ENCODE assay signal across 13 cellular contexts in genomic region chr6:11722805-11723631, GRCh38. TPM values are rescaled to one million over a fixed set of nuclear protein-coding genes. Genes with fewer than 3 reads are reported as not detected.
DNase-seq lines count a peak whose midpoint lies in the region; ATAC-seq, FAIRE-seq and TF ChIP-seq lines count a peak whose summit lies in the region.
"Had no signal": no experiment of that assay in that cellular context is flagged by ENCODE, and none has a peak within 500 bp of the region (broad histone marks: within the 10 kb centered on the region; RNA-seq: fewer than 3 reads in every experiment).

No MANE protein-coding gene starts in this region.

- no peak for TF ChIP-seq CTCF in GM23338 (conservative IDR thresholded peaks at IDR 0.05; ENCODE audit: low read depth in 2 of 2)

- no peaks in the 10 kb centered on the region for H3K36me3 ChIP-seq in GM23338 (ENCODE audit: insufficient read depth)

- H3K4me2 ChIP-seq in GM23338 = no peak overlapping the region

- POLR2A ChIA-PET in activated CD4-positive, alpha-beta memory T cell treated with anti-CD3 and anti-CD28 coated beads, Interleukin-2, amount 10 ng/mL, durations not matched to agents 7 days and 5 days (lab: Charles Lee) = interaction anchor here (1.0 to 3.7 kb wide), 5 partner anchors 8 to 287 kb away, joined by 3 to 30 read pairs (median 4); no protein-coding TSS in a partner anchor

- DNase-seq in activated naive CD4-positive, alpha-beta T cell treated with anti-CD3 and anti-CD28 coated beads, Interleukin-2, amount 10 ng/mL, durations not matched to agents 7 days and 5 days = no peak
- no peak for DNase-seq in activated naive CD4-positive, alpha-beta T cell treated with anti-CD3 and anti-CD28 coated beads, Interleukin-2, amount 50 U/mL, for 16 hours
- no peak for DNase-seq in GM23338 (ENCODE audit: low spot score)
- DNase-seq in activated CD4-positive, alpha-beta memory T cell treated with anti-CD3 and anti-CD28 coated beads, Interleukin-2, amount 10 ng/mL, durations not matched to agents 7 days and 5 days = no peak
- no peak for DNase-seq in stimulated activated naive CD8-positive, alpha-beta T cell treated with anti-CD3 and anti-CD28 coated beads, Interleukin-15, Interleukin-2, amounts not matched to agents 100 U/mL and 50 U/mL, for 24 hours
- no peak for DNase-seq in ureter (ENCODE audit: low spot score)
- no peak for DNase-seq in DMS79 (lab: John Stamatoyannopoulos, UW)
- DNase-seq in RCC 7860 (ENCODE audit: low spot score) = no peak
- DNase-seq: DMS153; left cardiac atrium; NCI-H1092; RPMI8226; stimulated activated CD4-positive, alpha-beta T cell treated with anti-CD3 and anti-CD28 coated beads, Interleukin-2, amount 100 ng/mL, for 48 hours had no signal

- CTCF ChIA-PET in activated naive CD4-positive, alpha-beta T cell treated with anti-CD3 and anti-CD28 coated beads, Interleukin-2, amount 10 ng/mL, durations not matched to agents 7 days and 5 days (lab: Charles Lee) = interaction anchor here (1.0 to 2.4 kb wide), 6 partner anchors 9 to 336 kb away, joined by 3 to 8 read pairs (median 3); no protein-coding TSS in a partner anchor
- CTCF ChIA-PET in activated CD4-positive, alpha-beta memory T cell treated with anti-CD3 and anti-CD28 coated beads, Interleukin-2, amount 10 ng/mL, durations not matched to agents 7 days and 5 days (lab: Charles Lee) = interaction anchor here (0.8 to 2.5 kb wide), 2 partner anchors 11 to 35 kb away, joined by 3 to 10 read pairs; no protein-coding TSS in a partner anchor

- peaks cover 57% of the 10 kb centered on the region for H3K4me1 Mint-ChIP-seq in activated naive CD4-positive, alpha-beta T cell treated with anti-CD3 and anti-CD28 coated beads, Interleukin-2, amount 10 ng/mL, durations not matched to agents 7 days and 5 days
- H3K4me1 Mint-ChIP-seq in GM23338 = no peaks in the 10 kb centered on the region; the same call in 2 of the 3 replicates
- peaks cover 27% of the 10 kb centered on the region for H3K4me1 Mint-ChIP-seq in activated CD4-positive, alpha-beta memory T cell treated with anti-CD3 and anti-CD28 coated beads, Interleukin-2, amount 10 ng/mL, durations not matched to agents 7 days and 5 days

- H3K36me3 Mint-ChIP-seq in activated naive CD4-positive, alpha-beta T cell treated with anti-CD3 and anti-CD28 coated beads, Interleukin-2, amount 10 ng/mL, durations not matched to agents 7 days and 5 days = peaks cover 44% of the 10 kb centered on the region
- no peaks in the 10 kb centered on the region for H3K36me3 Mint-ChIP-seq in GM23338 (ENCODE audit: low read depth)
- H3K36me3 Mint-ChIP-seq in activated CD4-positive, alpha-beta memory T cell treated with anti-CD3 and anti-CD28 coated beads, Interleukin-2, amount 10 ng/mL, durations not matched to agents 7 days and 5 days (ENCODE audit: low read depth) = no peaks in the 10 kb centered on the region

- H3K4me3 ChIP-seq in GM23338 = no peak overlapping the region

- no peaks in the 10 kb centered on the region for H4K20me1 ChIP-seq in GM23338 (replicated peaks; ENCODE audit: insufficient read depth)

- no peak overlapping the region for H3K27ac ChIP-seq in GM23338 (ENCODE audit: low read depth)

- H3K9me2 ChIP-seq in GM23338 (ENCODE audit: insufficient read depth) = peaks cover 6% of the 10 kb centered on the region; the same call in 1 of the 2 replicates

- H3K4me1 ChIP-seq in GM23338 (ENCODE audit: insufficient read depth) = no peaks in the 10 kb centered on the region

- H3K27me3 Mint-ChIP-seq in activated naive CD4-positive, alpha-beta T cell treated with anti-CD3 and anti-CD28 coated beads, Interleukin-2, amount 10 ng/mL, durations not matched to agents 7 days and 5 days = no peaks in the 10 kb centered on the region
- H3K27me3 Mint-ChIP-seq in GM23338 (ENCODE audit: insufficient read depth, low read depth, poor library complexity) = no peaks in the 10 kb centered on the region
- H3K27me3 Mint-ChIP-seq in activated CD4-positive, alpha-beta memory T cell treated with anti-CD3 and anti-CD28 coated beads, Interleukin-2, amount 10 ng/mL, durations not matched to agents 7 days and 5 days = no peaks in the 10 kb centered on the region

- H3K4me3 Mint-ChIP-seq in activated naive CD4-positive, alpha-beta T cell treated with anti-CD3 and anti-CD28 coated beads, Interleukin-2, amount 10 ng/mL, durations not matched to agents 7 days and 5 days = no peak overlapping the region
- H3K4me3 Mint-ChIP-seq in GM23338 = no peak overlapping the region
- peak overlapping the region; percentile 56 for H3K4me3 Mint-ChIP-seq in activated CD4-positive, alpha-beta memory T cell treated with anti-CD3 and anti-CD28 coated beads, Interleukin-2, amount 10 ng/mL, durations not matched to agents 7 days and 5 days

- H3K9me3 Mint-ChIP-seq in activated naive CD4-positive, alpha-beta T cell treated with anti-CD3 and anti-CD28 coated beads, Interleukin-2, amount 10 ng/mL, durations not matched to agents 7 days and 5 days = peaks cover 6% of the 10 kb centered on the region
- H3K9me3 Mint-ChIP-seq in GM23338 = peaks cover 4% of the 10 kb centered on the region; the same call in 2 of the 3 replicates
- peaks cover 3% of the 10 kb centered on the region for H3K9me3 Mint-ChIP-seq in activated CD4-positive, alpha-beta memory T cell treated with anti-CD3 and anti-CD28 coated beads, Interleukin-2, amount 10 ng/mL, durations not matched to agents 7 days and 5 days

- H3K27me3 ChIP-seq in GM23338 (ENCODE audit: insufficient read depth) = no peaks in the 10 kb centered on the region

- no peaks in the 10 kb centered on the region for H3F3A ChIP-seq in GM23338 (replicated peaks; ENCODE audit: low read depth)

- no peak for FAIRE-seq in RCC 7860 (lab: Jason Lieb, UNC)

- H3K27ac Mint-ChIP-seq in activated naive CD4-positive, alpha-beta T cell treated with anti-CD3 and anti-CD28 coated beads, Interleukin-2, amount 10 ng/mL, durations not matched to agents 7 days and 5 days = peak overlapping the region; percentile 74
- H3K27ac Mint-ChIP-seq in GM23338 = no peak overlapping the region
- H3K27ac Mint-ChIP-seq in activated CD4-positive, alpha-beta memory T cell treated with anti-CD3 and anti-CD28 coated beads, Interleukin-2, amount 10 ng/mL, durations not matched to agents 7 days and 5 days = peak overlapping the region; percentile 50

- H3K79me2 ChIP-seq in GM23338 (replicated peaks; ENCODE audit: insufficient read depth) = no peaks in the 10 kb centered on the region

- no peak for ATAC-seq in GM23338
- peak; percentile 79 for ATAC-seq in stimulated activated naive CD8-positive, alpha-beta T cell treated with anti-CD3 and anti-CD28 coated beads, Interleukin-15, Interleukin-2, amounts not matched to agents 100 U/mL and 50 U/mL, for 24 hours
- ATAC-seq: left cardiac atrium had no signal

- peak overlapping the region; percentile 23; the same call in 1 of the 2 replicates for H2AFZ ChIP-seq in GM23338

TF ChIP-seq in GM23338, 12 proteins besides CTCF, POLR2A, EP300 and RAD21 (continues in another document):
- TF ChIP-seq NANOG (IDR thresholded peaks at IDR 0.05; ENCODE audit: borderline replicate concordance) (no peak), EZH2 (IDR thresholded peaks at IDR 0.05; ENCODE audit: low read depth, unreplicated experiment) (no peak), ZNF331 (CRISPR knock-in tag; IDR thresholded peaks at IDR 0.05; ENCODE audit: low read depth) (no peak), POLR2AphosphoS5 (IDR thresholded peaks at IDR 0.05; ENCODE audit: low read depth) (no peak), JUNB (IDR thresholded peaks at IDR 0.05; ENCODE audit: unreplicated experiment) (no peak), STAT1 (IDR thresholded peaks at IDR 0.05; ENCODE audit: unreplicated experiment) (no peak), ZNF114 (CRISPR knock-in tag; IDR thresholded peaks at IDR 0.05) (no peak), EZH2phosphoT487 (IDR thresholded peaks at IDR 0.05; ENCODE audit: unreplicated experiment) (no peak), ETS1 (IDR thresholded peaks at IDR 0.05) (no peak)
- TF ChIP-seq, protein P1, sequence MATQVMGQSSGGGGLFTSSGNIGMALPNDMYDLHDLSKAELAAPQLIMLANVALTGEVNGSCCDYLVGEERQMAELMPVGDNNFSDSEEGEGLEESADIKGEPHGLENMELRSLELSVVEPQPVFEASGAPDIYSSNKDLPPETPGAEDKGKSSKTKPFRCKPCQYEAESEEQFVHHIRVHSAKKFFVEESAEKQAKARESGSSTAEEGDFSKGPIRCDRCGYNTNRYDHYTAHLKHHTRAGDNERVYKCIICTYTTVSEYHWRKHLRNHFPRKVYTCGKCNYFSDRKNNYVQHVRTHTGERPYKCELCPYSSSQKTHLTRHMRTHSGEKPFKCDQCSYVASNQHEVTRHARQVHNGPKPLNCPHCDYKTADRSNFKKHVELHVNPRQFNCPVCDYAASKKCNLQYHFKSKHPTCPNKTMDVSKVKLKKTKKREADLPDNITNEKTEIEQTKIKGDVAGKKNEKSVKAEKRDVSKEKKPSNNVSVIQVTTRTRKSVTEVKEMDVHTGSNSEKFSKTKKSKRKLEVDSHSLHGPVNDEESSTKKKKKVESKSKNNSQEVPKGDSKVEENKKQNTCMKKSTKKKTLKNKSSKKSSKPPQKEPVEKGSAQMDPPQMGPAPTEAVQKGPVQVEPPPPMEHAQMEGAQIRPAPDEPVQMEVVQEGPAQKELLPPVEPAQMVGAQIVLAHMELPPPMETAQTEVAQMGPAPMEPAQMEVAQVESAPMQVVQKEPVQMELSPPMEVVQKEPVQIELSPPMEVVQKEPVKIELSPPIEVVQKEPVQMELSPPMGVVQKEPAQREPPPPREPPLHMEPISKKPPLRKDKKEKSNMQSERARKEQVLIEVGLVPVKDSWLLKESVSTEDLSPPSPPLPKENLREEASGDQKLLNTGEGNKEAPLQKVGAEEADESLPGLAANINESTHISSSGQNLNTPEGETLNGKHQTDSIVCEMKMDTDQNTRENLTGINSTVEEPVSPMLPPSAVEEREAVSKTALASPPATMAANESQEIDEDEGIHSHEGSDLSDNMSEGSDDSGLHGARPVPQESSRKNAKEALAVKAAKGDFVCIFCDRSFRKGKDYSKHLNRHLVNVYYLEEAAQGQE (IDR thresholded peaks at IDR 0.05; ENCODE audit: unreplicated experiment) = no peak

RNA-seq across cellular contexts. Expression of gene ADTRP, which starts 55.6 kb away (rescaled TPM):
- not detected in 2 replicates for total RNA-seq in GM23338 (2014; rRNA removed; shearing (Covaris generic))
- not detected in 2 replicates for polyA plus RNA-seq in GM23338 (2016; fragmentation: Nextera tagmentation; extraction: Ambion mirVana)
- 1 to 10 TPM; 5.5 to 6.0 TPM for total RNA-seq in activated CD4-positive, alpha-beta memory T cell treated with anti-CD3 and anti-CD28 coated beads, Interleukin-2, amount 10 ng/mL, durations not matched to agents 7 days and 5 days
- 42.4 TPM for total RNA-seq in ureter
